18 cellular contexts compared by ENCODE assay signal in genomic region chr1:66557157-66557556, GRCh38.
"Had no signal": no experiment of that assay in that cellular context is flagged by ENCODE, and none has a peak within 500 bp of the region (broad histone marks: within the 10 kb centered on the region; RNA-seq: fewer than 3 reads in every experiment).

No MANE protein-coding gene starts in this region.

- H3K9me3 ChIP-seq: gastroesophageal sphincter, ovary, sigmoid colon, suprapubic skin, upper lobe of left lung had no signal

- H3K4me1 ChIP-seq: sigmoid colon, suprapubic skin had no signal

- H3K4me3 ChIP-seq: gastroesophageal sphincter, ovary, sigmoid colon, suprapubic skin, upper lobe of left lung had no signal

- DNase-seq: activated CD4-positive, alpha-beta T cell treated with anti-CD3 and anti-CD28 coated beads, Interleukin-2, amount 50 U/mL, for 1 hour; activated naive CD4-positive, alpha-beta T cell treated with anti-CD3 and anti-CD28 coated beads, Interleukin-2, amount 50 U/mL, for 16 hours; amniotic stem cell; brain microvascular endothelial cell; dermis blood vessel endothelial cell; endodermal cell; erythroblast; kidney; left ventricle myocardium superior; mesendoderm; ovary; sigmoid colon; stimulated activated CD4-positive, alpha-beta T cell treated with anti-CD3 and anti-CD28 coated beads, Interleukin-12 subunit alpha, Interleukin-12 subunit beta, amount 100 ng/mL, for 4 hours; stimulated activated naive CD4-positive, alpha-beta T cell treated with Interleukin-2 at 50 U/mL for 16 hours; T-helper 2 cell; upper lobe of left lung had no signal

- ATAC-seq: gastroesophageal sphincter had no signal

- H3K27ac ChIP-seq: brain microvascular endothelial cell, gastroesophageal sphincter, ovary, sigmoid colon, suprapubic skin, upper lobe of left lung had no signal

- H3K27me3 ChIP-seq: brain microvascular endothelial cell, gastroesophageal sphincter, ovary, sigmoid colon, suprapubic skin, upper lobe of left lung had no signal

- H3K36me3 ChIP-seq: gastroesophageal sphincter, ovary, sigmoid colon, suprapubic skin, upper lobe of left lung had no signal
